In genomic region chr9:98101868-98102273, GRCh38 we compare ENCODE assay signal across 9 cellular contexts. TPM values are rescaled to one million over a fixed set of nuclear protein-coding genes. Genes with fewer than 3 reads are reported as not detected.
DNase-seq lines count a peak whose midpoint lies in the region; ATAC-seq, FAIRE-seq and TF ChIP-seq lines count a peak whose summit lies in the region.
"Had no signal": no experiment of that assay in that cellular context is flagged by ENCODE, and none has a peak within 500 bp of the region (broad histone marks: within the 10 kb centered on the region; RNA-seq: fewer than 3 reads in every experiment).

No MANE protein-coding gene starts in this region.

- intact Hi-C loops in spleen (cut with DNase I; ENCODE audit: low total_unique reads): no loop called here

- ATAC-seq in HG03039 (IDR thresholded peaks at IDR 0.05; ENCODE audit: unreplicated experiment): peak; percentile 90

- peak; percentile 22 for DNase-seq in NCI-H1092 treated with DMSO at 0.1 percent for 48 hours (lab: John Stamatoyannopoulos, UW)
- DNase-seq in NCI-H1092 (lab: John Stamatoyannopoulos, UW): no peak
- DNase-seq in NCI-H774 (lab: John Stamatoyannopoulos, UW): peak; percentile 9
- DNase-seq in activated T-helper 1 cell treated with Interleukin-2 at 50 U/mL for 16 hours (ENCODE audit: low read depth): peak; percentile 70
- peak; percentile 93 for DNase-seq in spleen
- no peak for DNase-seq in HTR-8/SVneo (ENCODE audit: insufficient read length, low spot score)
- DNase-seq in NCI-H1694 treated with DMSO at 0.1 percent for 48 hours (lab: John Stamatoyannopoulos, UW): no peak

- peak overlapping the region; percentile 37 to 92 (median 83) for H3K27ac ChIP-seq in spleen

- no peaks in the 10 kb centered on the region for H3K27me3 ChIP-seq in spleen (replicated peaks in 1 of 7)

- peaks cover 62 to 100% (median 86%) of the 10 kb centered on the region in 6 donors for H3K4me1 ChIP-seq in spleen

- peaks cover 0 to 55% (median 7%) of the 10 kb centered on the region in 6 donors for H3K36me3 ChIP-seq in spleen

- no peaks in the 10 kb centered on the region for H3K9me3 ChIP-seq in spleen

- peak overlapping the region in 1 of 8 donors; percentile 30 for H3K4me3 ChIP-seq in spleen

- peak in 1 of 11 experiments; percentile 23 for TF ChIP-seq CTCF in spleen (IDR thresholded peaks at IDR 0.05 in 8 of 11, conservative IDR thresholded peaks at IDR 0.05 in 3 of 11)

- WGBS in spleen, 5 donors: 15 to 25% (median 18%) methylated on average over 6 of the region's 6 CpGs

- no peak for FAIRE-seq in HTR-8/SVneo (lab: Jason Lieb, UNC)
- FAIRE-seq: A204.1 had no signal

- peak in 2 of 3 donors; percentile 34 to 43 for TF ChIP-seq POLR2A in spleen (IDR thresholded peaks at IDR 0.05)

RNA-seq across cellular contexts. Expression of gene TRIM14, which starts 17.2 kb away (rescaled TPM):
- 10 to 100 TPM; 51.5 to 92.9 (median 68.4) TPM for total RNA-seq in spleen
- polyA plus RNA-seq in spleen: 10 to 100 TPM; 11.9 to 23.3 (median 13.9) TPM

RNA-seq across cellular contexts. Expression of gene NANS, which starts 45.3 kb away (rescaled TPM):
- 10 to 100 TPM; 44.2 to 87.3 (median 54.7) TPM for total RNA-seq in spleen
- polyA plus RNA-seq in spleen: 10 to 100 TPM; 30.6 to 53.1 (median 42.7) TPM

Comparison
In these comparisons a context has a peak if more than half of its experiments do, and no peak if none do; other contexts are left out.
1. DNase-seq: peak in NCI-H1092 treated with DMSO at 0.1 percent for 48 hours (single experiment), NCI-H774 (single experiment), activated T-helper 1 cell treated with Interleukin-2 at 50 U/mL for 16 hours (single experiment) and spleen (single experiment); none in NCI-H1092 (single experiment), HTR-8/SVneo (single experiment) and NCI-H1694 treated with DMSO at 0.1 percent for 48 hours (single experiment).